Comparison of ENCODE assay signal across 24 cellular contexts in the genomic region with DNA sequence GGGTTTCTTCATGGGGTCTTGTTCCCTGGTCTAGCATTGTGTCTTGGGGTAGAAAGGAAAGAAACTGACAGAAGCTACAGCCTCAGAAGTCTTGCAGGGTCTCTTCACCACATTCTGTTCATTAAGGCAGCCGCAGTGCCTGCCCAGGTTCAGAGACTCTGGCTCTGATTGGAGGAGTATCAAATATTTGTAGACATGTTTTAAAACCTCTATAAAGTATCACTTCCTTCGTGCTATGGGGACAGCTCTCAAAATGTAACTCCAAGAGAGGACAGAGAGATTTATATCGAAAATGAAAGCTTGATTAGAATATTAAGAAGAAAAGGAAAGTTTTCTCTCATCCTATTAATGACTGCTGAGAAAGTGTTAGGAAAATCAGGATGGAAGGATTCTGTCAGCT.
A peak's percentile ranks its signal among the peaks of the same experiment; 100 is the strongest.
DNase-seq lines count a peak whose midpoint lies in the region; ATAC-seq and TF ChIP-seq lines count a peak whose summit lies in the region.
"Had no signal": no experiment of that assay in that cellular context is flagged by ENCODE, and none has a peak within 500 bp of the region (broad histone marks: within the 10 kb centered on the region; RNA-seq: fewer than 3 reads in every experiment).

No MANE protein-coding gene starts in this region.

- peaks cover 0 to 4% (median 0%) of the 10 kb centered on the region in 8 donors for H3K9me3 Mint-ChIP-seq in CD4-positive, alpha-beta memory T cell
- no peaks in the 10 kb centered on the region for H3K9me3 Mint-ChIP-seq in activated T-helper 17 cell treated with anti-CD3 and anti-CD28 coated beads, Interleukin-2, amount 50 U/mL, for 72 hours
- H3K9me3 Mint-ChIP-seq in natural killer cell (no peaks in the 10 kb centered on the region), Caco-2 (ENCODE audit: unreplicated experiment) (no peaks in the 10 kb centered on the region), progenitor cell of endocrine pancreas (ENCODE audit: low read depth) (peaks cover 4% of the 10 kb centered on the region)
- H3K9me3 Mint-ChIP-seq: nephron had no signal

- no peak for ATAC-seq in activated T-helper 17 cell treated with anti-CD3 and anti-CD28 coated beads, Interleukin-2, amount 50 U/mL, for 72 hours (replicated peaks)
- no peak for ATAC-seq in natural killer cell
- ATAC-seq: gastrocnemius medialis, left lung had no signal

- no TSS peak for BruUV-seq in Caco-2 (replicated peaks; lab: Mats Ljungman, UMichigan)

- H3K4me2 ChIP-seq in GM23248 (ENCODE audit: unreplicated experiment): no peak overlapping the region

- H3K4me1 Mint-ChIP-seq in CD4-positive, alpha-beta memory T cell: peaks cover 46 to 49% (median 47%) of the 10 kb centered on the region in 4 donors
- H3K4me1 Mint-ChIP-seq in activated T-helper 17 cell treated with anti-CD3 and anti-CD28 coated beads, Interleukin-2, amount 50 U/mL, for 72 hours: peaks cover 42% of the 10 kb centered on the region
- peaks cover 36 to 56% of the 10 kb centered on the region in 2 donors for H3K4me1 Mint-ChIP-seq in natural killer cell
- no peaks in the 10 kb centered on the region for H3K4me1 Mint-ChIP-seq in Caco-2 (ENCODE audit: low read depth, unreplicated experiment)
- H3K4me1 Mint-ChIP-seq in progenitor cell of endocrine pancreas (ENCODE audit: low read depth): no peaks in the 10 kb centered on the region

- H3K79me2 ChIP-seq in GM23248 (ENCODE audit: insufficient read depth): no peaks in the 10 kb centered on the region

- H2AFZ ChIP-seq in GM23248: no peak overlapping the region

- no peaks in the 10 kb centered on the region for H4K20me1 ChIP-seq in GM23248 (ENCODE audit: insufficient read depth)

- DNase-seq in CD4-positive, alpha-beta memory T cell: no peak
- DNase-seq in GM10266 (ENCODE audit: extremely low spot score) (peak; percentile 37), natural killer cell (no peak), Caco-2 (no peak), progenitor cell of endocrine pancreas (ENCODE audit: low spot score, unreplicated experiment) (no peak), GM23248 (no peak)
- DNase-seq: activated naive CD4-positive, alpha-beta T cell; aorta; gastrocnemius medialis; GDM1; HFFc6; hippocampal formation; left lung; NCI-H1105; NCI-H2029 treated with DMSO at 0.1 percent for 48 hours; NCI-H345; NCI-H774; retina; spleen; stimulated activated CD4-positive, alpha-beta T cell treated with anti-CD3 and anti-CD28 coated beads, Interleukin-2, amount 100 ng/mL, for 48 hours; stimulated activated naive CD4-positive, alpha-beta T cell had no signal

- in situ Hi-C loops in GM23248 (cut with MboI): no loop called here

- peaks cover 4% of the 10 kb centered on the region for H3K36me3 ChIP-seq in CD4-positive, alpha-beta memory T cell (ENCODE audit: insufficient read depth, low read length)
- H3K36me3 ChIP-seq in Caco-2 (ENCODE audit: control insufficient read depth, insufficient read depth, low read length): no peaks in the 10 kb centered on the region
- H3K36me3 ChIP-seq in GM23248 (ENCODE audit: low read depth): no peaks in the 10 kb centered on the region
- H3K36me3 ChIP-seq: gastrocnemius medialis, left lung had no signal

- TF ChIP-seq CTCF in GM10266 (IDR thresholded peaks at IDR 0.05; ENCODE audit: control insufficient read depth, insufficient read depth, low read depth, missing control alignments) (no peak), natural killer cell (IDR thresholded peaks at IDR 0.05) (no peak), Caco-2 (IDR thresholded peaks at IDR 0.05; ENCODE audit: insufficient read depth in 1 of 2, low read depth in 1 of 2, low read length in 1 of 2, severe bottlenecking in 1 of 2, unreplicated experiment in 1 of 2) (no peak), progenitor cell of endocrine pancreas (IDR thresholded peaks at IDR 0.05; ENCODE audit: unreplicated experiment) (no peak)

- POLR2A ChIA-PET in CD4-positive, alpha-beta memory T cell (lab: Charles Lee; ENCODE audit: partially characterized antibody): no interaction called here
- POLR2A ChIA-PET in Caco-2 (lab: Charles Lee): no interaction called here

- no peaks in the 10 kb centered on the region for H3K9me2 ChIP-seq in GM23248 (ENCODE audit: insufficient read depth)

- no peaks in the 10 kb centered on the region for H3K27me3 ChIP-seq in CD4-positive, alpha-beta memory T cell (ENCODE audit: insufficient read depth, low read length)
- H3K27me3 ChIP-seq in Caco-2 (replicated peaks; ENCODE audit: control insufficient read depth, insufficient read depth, low read length) (no peaks in the 10 kb centered on the region), GM23248 (replicated peaks; ENCODE audit: insufficient read depth) (no peaks in the 10 kb centered on the region)
- H3K27me3 ChIP-seq: gastrocnemius medialis, left lung, spleen had no signal

- peaks cover 23 to 27% of the 10 kb centered on the region in 2 donors for H3K36me3 Mint-ChIP-seq in CD4-positive, alpha-beta memory T cell
- H3K36me3 Mint-ChIP-seq in activated T-helper 17 cell treated with anti-CD3 and anti-CD28 coated beads, Interleukin-2, amount 50 U/mL, for 72 hours (ENCODE audit: low read depth): peaks cover 42% of the 10 kb centered on the region
- no peaks in the 10 kb centered on the region for H3K36me3 Mint-ChIP-seq in natural killer cell
- no peaks in the 10 kb centered on the region for H3K36me3 Mint-ChIP-seq in Caco-2 (ENCODE audit: insufficient read depth, unreplicated experiment)
- no peaks in the 10 kb centered on the region for H3K36me3 Mint-ChIP-seq in progenitor cell of endocrine pancreas (ENCODE audit: insufficient read depth)

- CTCF ChIA-PET in CD4-positive, alpha-beta memory T cell (lab: Charles Lee; ENCODE audit: partially characterized antibody): no interaction called here
- CTCF ChIA-PET in Caco-2 (lab: Charles Lee): no interaction called here

- intact Hi-C loops in CD4-positive, alpha-beta memory T cell (cut with micrococcal nuclease): no loop called here
- intact Hi-C loops in natural killer cell (cut with micrococcal nuclease) (no loop called here), Caco-2 (cut with micrococcal nuclease; ENCODE audit: unreplicated experiment) (no loop called here)

- no peaks in the 10 kb centered on the region for H3F3A ChIP-seq in GM23248 (ENCODE audit: insufficient read depth)

- no peak overlapping the region for H3K27ac ChIP-seq in CD4-positive, alpha-beta memory T cell (ENCODE audit: low read depth, low read length)
- no peak overlapping the region for H3K27ac ChIP-seq in GM23248
- H3K27ac ChIP-seq: gastrocnemius medialis, left lung, SK-N-MC had no signal

- no peak overlapping the region for H3K4me3 ChIP-seq in CD4-positive, alpha-beta memory T cell (ENCODE audit: low read length in 2 of 2)
- H3K4me3 ChIP-seq in Caco-2 (ENCODE audit: low read depth, low read length) (no peak overlapping the region), GM23248 (no peak overlapping the region)
- H3K4me3 ChIP-seq: gastrocnemius medialis, left lung, SK-N-MC, spleen had no signal

- peaks cover 36% of the 10 kb centered on the region for H3K4me1 ChIP-seq in CD4-positive, alpha-beta memory T cell (ENCODE audit: insufficient read depth, low read length)
- no peaks in the 10 kb centered on the region for H3K4me1 ChIP-seq in Caco-2
- H3K4me1 ChIP-seq in GM23248 (ENCODE audit: insufficient read depth): no peaks in the 10 kb centered on the region
- H3K4me1 ChIP-seq: gastrocnemius medialis, left lung had no signal

- H3K4me3 Mint-ChIP-seq in CD4-positive, alpha-beta memory T cell: peak overlapping the region in 2 of 8 donors; percentile 3 to 9
- peak overlapping the region; percentile 22 for H3K4me3 Mint-ChIP-seq in activated T-helper 17 cell treated with anti-CD3 and anti-CD28 coated beads, Interleukin-2, amount 50 U/mL, for 72 hours
- H3K4me3 Mint-ChIP-seq in natural killer cell (no peak overlapping the region), Caco-2 (ENCODE audit: unreplicated experiment) (no peak overlapping the region), progenitor cell of endocrine pancreas (ENCODE audit: low read depth) (no peak overlapping the region)
- H3K4me3 Mint-ChIP-seq: HFFc6, nephron had no signal

- no peak overlapping the region for H3K9ac ChIP-seq in GM23248

- peak overlapping the region; percentile 30 to 91 (median 71) for H3K27ac Mint-ChIP-seq in CD4-positive, alpha-beta memory T cell
- peak overlapping the region; percentile 50 for H3K27ac Mint-ChIP-seq in activated T-helper 17 cell treated with anti-CD3 and anti-CD28 coated beads, Interleukin-2, amount 50 U/mL, for 72 hours
- peak overlapping the region; percentile 70 to 76 for H3K27ac Mint-ChIP-seq in natural killer cell
- no peak overlapping the region for H3K27ac Mint-ChIP-seq in Caco-2 (ENCODE audit: unreplicated experiment)
- no peak overlapping the region for H3K27ac Mint-ChIP-seq in progenitor cell of endocrine pancreas
- H3K27ac Mint-ChIP-seq: HFFc6, nephron had no signal

- no peaks in the 10 kb centered on the region for H3K9me3 ChIP-seq in CD4-positive, alpha-beta memory T cell (ENCODE audit: control insufficient read depth in 1 of 2, low read length in 2 of 2)
- H3K9me3 ChIP-seq in Caco-2 (no peaks in the 10 kb centered on the region), GM23248 (ENCODE audit: low read depth) (no peaks in the 10 kb centered on the region)
- H3K9me3 ChIP-seq: gastrocnemius medialis, left lung, spleen had no signal

- WGBS in GM23248 (ENCODE audit: low coverage in 1 of 2, low lambda C conversion rate in 2 of 2, missing lambda C conversion rate in 2 of 2), 2 experiments: 9 to 12% methylated on average over 3 of the region's 3 CpGs

- no peaks in the 10 kb centered on the region for H3K27me3 Mint-ChIP-seq in CD4-positive, alpha-beta memory T cell
- no peaks in the 10 kb centered on the region for H3K27me3 Mint-ChIP-seq in activated T-helper 17 cell treated with anti-CD3 and anti-CD28 coated beads, Interleukin-2, amount 50 U/mL, for 72 hours
- no peaks in the 10 kb centered on the region for H3K27me3 Mint-ChIP-seq in natural killer cell (ENCODE audit: low read depth in 2 of 2)
- H3K27me3 Mint-ChIP-seq in Caco-2 (ENCODE audit: insufficient read depth, unreplicated experiment): peaks cover 5% of the 10 kb centered on the region
- peaks cover 10% of the 10 kb centered on the region for H3K27me3 Mint-ChIP-seq in progenitor cell of endocrine pancreas

Comparison
In these comparisons a context has a peak if more than half of its experiments do, and no peak if none do; other contexts are left out.
1. H3K27ac Mint-ChIP-seq: peak in CD4-positive, alpha-beta memory T cell (7 of 7), activated T-helper 17 cell treated with anti-CD3 and anti-CD28 coated beads, Interleukin-2, amount 50 U/mL, for 72 hours (single experiment) and natural killer cell (2 of 2); none in Caco-2 (single experiment) and progenitor cell of endocrine pancreas (single experiment).